In genomic region chr2:224982910-224983688, GRCh38 we compare ENCODE assay signal across 8 cellular contexts. TPM values are rescaled to one million over a fixed set of nuclear protein-coding genes. Genes with fewer than 3 reads are reported as not detected.
DNase-seq lines count a peak whose midpoint lies in the region; ATAC-seq, FAIRE-seq and TF ChIP-seq lines count a peak whose summit lies in the region.

No MANE protein-coding gene starts in this region.

- H3K27me3 ChIP-seq in skeletal muscle tissue (ENCODE audit: control insufficient read depth in 3 of 3, insufficient read depth in 3 of 3, low read length in 3 of 3) = no peaks in the 10 kb centered on the region

- DNase-seq in GM18507 (ENCODE audit: extremely low spot score, insufficient read length, low read depth) = no peak
- DNase-seq in UCSD-AML1 (lab: John Stamatoyannopoulos, UW; ENCODE audit: unreplicated experiment) = peak; percentile 29
- peak; percentile 95 for DNase-seq in fibroblast of the aortic adventitia (ENCODE audit: low read depth)
- no peak for DNase-seq in GDM1 (lab: John Stamatoyannopoulos, UW)
- no peak for DNase-seq in NCI-H1048 (lab: John Stamatoyannopoulos, UW)

- peak overlapping the region in 2 of 3 donors; percentile 36 to 45 for H3K9ac ChIP-seq in skeletal muscle tissue (ENCODE audit: low read depth in 1 of 3, low read length in 3 of 3)

- H3K9me3 ChIP-seq in skeletal muscle tissue (ENCODE audit: control insufficient read depth in 3 of 3, low read length in 3 of 3) = no peaks in the 10 kb centered on the region

- peaks cover 4 to 17% (median 11%) of the 10 kb centered on the region in 3 donors for H3K4me1 ChIP-seq in skeletal muscle tissue (ENCODE audit: control insufficient read depth in 3 of 3, insufficient read depth in 3 of 3, low read length in 3 of 3)

- ATAC-seq in HG02981 (IDR thresholded peaks at IDR 0.05; ENCODE audit: unreplicated experiment) (peak; percentile 63), HG03342 (IDR thresholded peaks at IDR 0.05; ENCODE audit: unreplicated experiment) (no peak)

- peak overlapping the region; percentile 66 for H3K27ac ChIP-seq in skeletal muscle tissue (ENCODE audit: low read depth, low read length)

- FAIRE-seq in GM18507 (lab: Jason Lieb, UNC) = peak; percentile 91

- no peak for TF ChIP-seq CTCF in fibroblast of the aortic adventitia (IDR thresholded peaks at IDR 0.05; ENCODE audit: insufficient read depth, low read length)

- H3K36me3 ChIP-seq in skeletal muscle tissue (ENCODE audit: control insufficient read depth in 3 of 3, insufficient read depth in 3 of 3, low read length in 3 of 3) = no peaks in the 10 kb centered on the region

- peak overlapping the region; percentile 54 for H3K4me3 ChIP-seq in fibroblast of the aortic adventitia (ENCODE audit: low read depth, low read length)
- H3K4me3 ChIP-seq in skeletal muscle tissue (ENCODE audit: low read length in 3 of 3) = peak overlapping the region; percentile 45 to 66 (median 46)

RNA-seq across cellular contexts. Expression of gene DOCK10, which starts 59.2 kb away (rescaled TPM):
- 66.2 and 71.3 TPM in 2 replicates for total RNA-seq in fibroblast of the aortic adventitia (ENCODE audit: low replicate concordance)
- total RNA-seq in skeletal muscle tissue = 15.1 TPM

Comparison
In these comparisons a context has a peak if more than half of its experiments do, and no peak if none do; other contexts are left out.
1. DNase-seq: peak in UCSD-AML1 (single experiment) and fibroblast of the aortic adventitia (single experiment); none in GM18507 (single experiment), GDM1 (single experiment) and NCI-H1048 (single experiment).